Comparison of ENCODE assay signal across 8 cellular contexts in the genomic region with DNA sequence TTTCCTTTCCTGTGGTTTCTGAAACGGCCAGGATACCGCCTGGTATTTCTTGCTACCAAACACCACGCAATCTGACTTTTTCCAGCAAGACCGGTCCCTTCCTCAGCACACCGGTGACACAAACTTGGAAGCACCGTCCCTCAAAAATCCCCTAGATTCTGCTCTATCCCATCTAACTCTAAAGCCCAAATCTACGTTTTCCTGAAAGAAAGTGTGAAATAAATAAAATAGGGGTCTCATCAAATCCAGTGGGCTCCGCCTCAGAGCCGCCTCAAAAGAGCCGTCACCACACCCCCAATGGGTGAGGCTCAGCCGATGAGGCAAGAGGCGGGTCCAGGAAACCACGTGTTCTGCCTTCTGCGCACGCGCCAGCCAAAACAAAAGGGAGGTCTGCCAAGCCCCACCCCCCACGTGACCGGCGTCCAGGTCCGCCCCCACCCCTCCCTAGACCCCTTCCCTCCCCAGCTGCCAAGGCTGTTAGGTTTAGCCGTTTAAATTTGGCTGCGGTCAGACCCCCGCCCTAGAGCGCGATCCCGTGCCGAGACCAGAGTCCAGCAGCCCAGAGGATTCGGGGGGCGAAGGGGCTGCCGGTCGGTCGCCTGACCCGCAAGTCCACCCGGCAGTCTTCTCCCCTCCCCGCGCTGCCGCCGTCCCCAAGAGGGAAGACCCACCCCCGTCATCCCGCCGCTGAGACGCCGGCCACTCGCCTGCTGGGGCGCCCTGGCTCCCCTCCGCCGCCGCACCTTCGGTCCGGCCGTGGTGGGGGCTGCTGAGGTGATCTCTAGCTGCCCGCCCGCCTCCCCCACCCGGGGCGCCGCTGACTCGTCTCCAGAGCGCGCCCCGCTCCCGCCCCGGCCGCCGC. TPM values are rescaled to one million over a fixed set of nuclear protein-coding genes. Genes with fewer than 3 reads are reported as not detected.
A peak's percentile ranks its signal among the peaks of the same experiment; 100 is the strongest.
DNase-seq lines count a peak whose midpoint lies in the region; ATAC-seq and TF ChIP-seq lines count a peak whose summit lies in the region.

No MANE protein-coding gene starts in this region.

- H3K36me3 Mint-ChIP-seq in activated CD4-positive, alpha-beta T cell treated with anti-CD3 and anti-CD28 coated beads for 36 hours (ENCODE audit: low read depth): no peaks in the 10 kb centered on the region

- H3K27ac Mint-ChIP-seq in activated CD4-positive, alpha-beta T cell treated with anti-CD3 and anti-CD28 coated beads for 36 hours: peak overlapping the region; percentile 97

- no peak for TF ChIP-seq CTCF in choroid plexus epithelial cell (conservative IDR thresholded peaks at IDR 0.05; ENCODE audit: low read depth, low read length)
- no peak for TF ChIP-seq CTCF in kidney epithelial cell (IDR thresholded peaks at IDR 0.05; ENCODE audit: insufficient read depth, low read length, poor library complexity, severe bottlenecking)

- H3K9me3 Mint-ChIP-seq in activated CD4-positive, alpha-beta T cell treated with anti-CD3 and anti-CD28 coated beads for 36 hours (ENCODE audit: low read depth): no peaks in the 10 kb centered on the region

- intact Hi-C loops in activated CD4-positive, alpha-beta T cell treated with anti-CD3 and anti-CD28 coated beads for 36 hours (cut with DNase I, micrococcal nuclease): loop anchor here (1.0 to 5.0 kb wide), 7 partner anchors 25 to 1904 kb away; a partner anchor contains a TSS

- POLR2A ChIA-PET in activated CD4-positive, alpha-beta T cell treated with anti-CD3 and anti-CD28 coated beads for 36 hours (lab: Charles Lee): no interaction called here

- CTCF ChIA-PET in activated CD4-positive, alpha-beta T cell treated with anti-CD3 and anti-CD28 coated beads for 36 hours (lab: Charles Lee): interaction anchor here (0.6 to 0.7 kb wide), 2 partner anchors 9 to 118 kb away, joined by 3 read pairs; no protein-coding TSS in a partner anchor

- H3K4me3 Mint-ChIP-seq in activated CD4-positive, alpha-beta T cell treated with anti-CD3 and anti-CD28 coated beads for 36 hours: peak overlapping the region; percentile 98

- H3K27me3 Mint-ChIP-seq in activated CD4-positive, alpha-beta T cell treated with anti-CD3 and anti-CD28 coated beads for 36 hours: peaks cover 4% of the 10 kb centered on the region

- peaks cover 35% of the 10 kb centered on the region for H3K4me1 Mint-ChIP-seq in activated CD4-positive, alpha-beta T cell treated with anti-CD3 and anti-CD28 coated beads for 36 hours

- ATAC-seq in HG03439 (IDR thresholded peaks at IDR 0.05; ENCODE audit: unreplicated experiment): peak; percentile 83
- ATAC-seq in activated CD4-positive, alpha-beta T cell treated with anti-CD3 and anti-CD28 coated beads for 36 hours: peak; percentile 79

- H3K27me3 ChIP-seq in kidney epithelial cell (ENCODE audit: control insufficient read depth, insufficient read depth, low read length): no peaks in the 10 kb centered on the region

- no peaks in the 10 kb centered on the region for H3K36me3 ChIP-seq in kidney epithelial cell (ENCODE audit: control insufficient read depth, insufficient read depth, low read length)

- peak overlapping the region; percentile 86 for H3K4me3 ChIP-seq in choroid plexus epithelial cell (ENCODE audit: low read depth, low read length)
- peak overlapping the region; percentile 99 for H3K4me3 ChIP-seq in kidney epithelial cell (ENCODE audit: low read depth, low read length)

- DNase-seq in Ammon's horn (ENCODE audit: low spot score): peak; percentile 95
- DNase-seq in GM19238 (ENCODE audit: insufficient read length, low spot score): peak; percentile 76
- peak; percentile 78 for DNase-seq in NCI-H510A (lab: John Stamatoyannopoulos, UW)
- DNase-seq in activated CD4-positive, alpha-beta T cell treated with anti-CD3 and anti-CD28 coated beads for 36 hours: peak; percentile 99
- peak; percentile 98 for DNase-seq in choroid plexus epithelial cell (ENCODE audit: low read depth)
- peak; percentile 63 for DNase-seq in kidney epithelial cell (ENCODE audit: low read depth)
- DNase-seq in stimulated activated CD4-positive, alpha-beta T cell treated with anti-CD3 and anti-CD28 coated beads, Interleukin-15, amount 100 ng/mL, for 24 hours: peak; percentile 97

RNA-seq across cellular contexts. Expression of a gene that starts 0.5 kb away (rescaled TPM):
- total RNA-seq in activated CD4-positive, alpha-beta T cell treated with anti-CD3 and anti-CD28 coated beads for 36 hours: 1 to 10 TPM; 4.5 to 6.0 TPM
- 11.2 and 11.5 TPM in 2 replicates for total RNA-seq in kidney epithelial cell

RNA-seq across cellular contexts. Expression of a gene that starts 54.6 kb away (rescaled TPM):
- total RNA-seq in activated CD4-positive, alpha-beta T cell treated with anti-CD3 and anti-CD28 coated beads for 36 hours: not detected
- 1.1 and 1.5 TPM in 2 replicates for total RNA-seq in kidney epithelial cell

Comparison
In these comparisons a context has a peak if more than half of its experiments do, and no peak if none do; other contexts are left out.
1. Peak in every context shown above with its lines: DNase-seq, ATAC-seq and H3K4me3 ChIP-seq.